ENCODE assay signal across 10 cellular contexts in the genomic region with DNA sequence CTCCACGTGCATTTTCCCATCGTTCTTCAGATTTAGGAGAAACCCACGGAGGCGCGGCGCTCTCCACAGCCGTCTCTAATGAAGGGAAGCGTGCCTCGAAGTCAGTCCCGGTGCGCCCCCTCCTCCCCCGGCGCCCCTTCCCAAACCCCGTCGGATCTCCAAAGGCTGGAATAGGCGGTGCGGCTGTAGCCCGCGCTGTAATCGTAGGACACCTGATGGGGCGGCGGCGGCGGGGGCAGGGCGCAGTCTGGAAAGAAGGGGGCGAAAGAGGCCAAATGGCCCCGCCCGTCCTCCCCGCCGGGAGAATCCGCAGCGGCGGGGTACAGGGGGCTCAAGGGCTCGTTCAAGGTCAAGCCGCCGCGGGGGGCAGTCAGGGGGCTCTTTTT. TPM values are rescaled to one million over a fixed set of nuclear protein-coding genes. Genes with fewer than 3 reads are reported as not detected.
DNase-seq lines count a peak whose midpoint lies in the region; ATAC-seq and TF ChIP-seq lines count a peak whose summit lies in the region.
"Had no signal": no experiment of that assay in that cellular context is flagged by ENCODE, and none has a peak within 500 bp of the region (broad histone marks: within the 10 kb centered on the region; RNA-seq: fewer than 3 reads in every experiment).

No MANE protein-coding gene starts in this region.

- H3K79me1 ChIP-seq in neuronal stem cell (ENCODE audit: low read depth, low read length), result no peaks in the 10 kb centered on the region

- no peaks in the 10 kb centered on the region for H3K9me3 Mint-ChIP-seq in activated CD4-positive, alpha-beta T cell treated with anti-CD3 and anti-CD28 coated beads, Interleukin-2, amount 10 ng/mL, durations not matched to agents 7 days and 5 days

- H3K14ac ChIP-seq in neuronal stem cell (ENCODE audit: low read length), result no peak overlapping the region

- H4K8ac ChIP-seq in neuronal stem cell (ENCODE audit: low read depth, low read length), result no peak overlapping the region

- H3K27me3 Mint-ChIP-seq in activated CD4-positive, alpha-beta T cell treated with anti-CD3 and anti-CD28 coated beads, Interleukin-2, amount 10 ng/mL, durations not matched to agents 7 days and 5 days, result peaks cover 73% of the 10 kb centered on the region

- H3K36me3 Mint-ChIP-seq in activated CD4-positive, alpha-beta T cell treated with anti-CD3 and anti-CD28 coated beads, Interleukin-2, amount 10 ng/mL, durations not matched to agents 7 days and 5 days (ENCODE audit: low read depth), result no peaks in the 10 kb centered on the region

- no peak overlapping the region for H2AK5ac ChIP-seq in neuronal stem cell (ENCODE audit: low read depth, low read length)

- no peak for TF ChIP-seq CTCF in heart right ventricle (IDR thresholded peaks at IDR 0.05)
- TF ChIP-seq CTCF in uterus (IDR thresholded peaks at IDR 0.05), result no peak

- H3K4me3 ChIP-seq in heart right ventricle (peak overlapping the region in 9 of 10 donors; percentile 36 to 65 (median 60)), neuronal stem cell (ENCODE audit: low read length in 2 of 2) (no peak overlapping the region), uterus (peak overlapping the region; percentile 41 to 64)

- no peak overlapping the region for H4K91ac ChIP-seq in neuronal stem cell (ENCODE audit: low read depth, low read length, poor library complexity)

- peaks cover 0 to 14% (median 9%) of the 10 kb centered on the region in 9 donors for H3K4me1 ChIP-seq in heart right ventricle
- H3K4me1 ChIP-seq in neuronal stem cell (ENCODE audit: control insufficient read depth in 2 of 2, insufficient read depth in 1 of 2, low read depth in 1 of 2, low read length in 2 of 2), result peaks cover 0 to 6% of the 10 kb centered on the region in 2 donors
- H3K4me1 ChIP-seq in uterus, result peaks cover 0 to 7% of the 10 kb centered on the region in 2 donors

- H3K27me3 ChIP-seq in heart right ventricle, result peaks cover 13 to 85% (median 58%) of the 10 kb centered on the region in 7 donors
- H3K27me3 ChIP-seq in neuronal stem cell (ENCODE audit: control insufficient read depth in 3 of 3, insufficient read depth in 3 of 3, low read depth in 1 of 3, low read length in 3 of 3), result peaks cover 21 to 68% (median 61%) of the 10 kb centered on the region in 3 experiments
- no peaks in the 10 kb centered on the region for H3K27me3 ChIP-seq in uterus

- no peak overlapping the region for H2BK15ac ChIP-seq in neuronal stem cell (ENCODE audit: low read length)

- H3K4ac ChIP-seq in neuronal stem cell (ENCODE audit: low read length), result no peak overlapping the region

- H2BK12ac ChIP-seq in neuronal stem cell (ENCODE audit: low read length), result no peak overlapping the region

- H2BK120ac ChIP-seq in neuronal stem cell (ENCODE audit: low read depth, low read length), result no peak overlapping the region

- no peak overlapping the region for H3K23ac ChIP-seq in neuronal stem cell (ENCODE audit: low read depth, low read length, poor library complexity)

- POLR2A ChIA-PET in activated CD4-positive, alpha-beta T cell treated with anti-CD3 and anti-CD28 coated beads, Interleukin-2, amount 10 ng/mL, durations not matched to agents 7 days and 5 days (lab: Charles Lee), result no interaction called here

- H3K18ac ChIP-seq in neuronal stem cell (ENCODE audit: low read length), result no peak overlapping the region

- peaks cover 0 to 3% (median 0%) of the 10 kb centered on the region in 11 donors for H3K9me3 ChIP-seq in heart right ventricle
- H3K9me3 ChIP-seq in neuronal stem cell (replicated peaks in 1 of 2; ENCODE audit: control insufficient read depth in 2 of 2, insufficient read depth in 1 of 2, low read depth in 1 of 2, low read length in 2 of 2), result no peaks in the 10 kb centered on the region
- H3K9me3 ChIP-seq in uterus, result no peaks in the 10 kb centered on the region

- peak overlapping the region; percentile 96 for H2AFZ ChIP-seq in neuronal stem cell (ENCODE audit: low read length)

- no peaks in the 10 kb centered on the region for H3K36me3 ChIP-seq in heart right ventricle
- H3K36me3 ChIP-seq in neuronal stem cell (replicated peaks in 1 of 2; ENCODE audit: control insufficient read depth in 2 of 2, insufficient read depth in 2 of 2, low read length in 2 of 2), result peaks cover 0 to 2% of the 10 kb centered on the region in 2 donors
- H3K36me3 ChIP-seq in uterus, result no peaks in the 10 kb centered on the region

- H3K4me2 ChIP-seq in neuronal stem cell (ENCODE audit: insufficient read depth, low read length, poor library complexity, severe bottlenecking), result no peak overlapping the region

- no peak overlapping the region for H3K4me3 Mint-ChIP-seq in activated CD4-positive, alpha-beta T cell treated with anti-CD3 and anti-CD28 coated beads, Interleukin-2, amount 10 ng/mL, durations not matched to agents 7 days and 5 days

- 5 to 9% methylated on average over 37 of the region's 37 CpGs for WGBS in heart right ventricle, 2 donors
- WGBS in neuronal stem cell (ENCODE audit: extremely low coverage in 2 of 2, insufficient read length in 2 of 2, insufficient replicate concordance in 1 of 2), 2 donors, result no CpG with 5 or more reads among the region's 37 CpGs

- H3K4me1 Mint-ChIP-seq in activated CD4-positive, alpha-beta T cell treated with anti-CD3 and anti-CD28 coated beads, Interleukin-2, amount 10 ng/mL, durations not matched to agents 7 days and 5 days, result peaks cover 6% of the 10 kb centered on the region

- CTCF ChIA-PET in activated CD4-positive, alpha-beta T cell treated with anti-CD3 and anti-CD28 coated beads, Interleukin-2, amount 10 ng/mL, durations not matched to agents 7 days and 5 days (lab: Charles Lee), result interaction anchor here (0.5 kb wide), 1 partner anchor 13 kb away, joined by 4 read pairs; no protein-coding TSS in a partner anchor

- H2BK5ac ChIP-seq in neuronal stem cell (ENCODE audit: low read length), result no peak overlapping the region

- no peak overlapping the region for H3K27ac ChIP-seq in heart right ventricle
- H3K27ac ChIP-seq in neuronal stem cell (replicated peaks; ENCODE audit: low read length), result no peak overlapping the region
- H3K27ac ChIP-seq in uterus, result peak overlapping the region in 1 of 2 donors; percentile 2

- no peak for TF ChIP-seq POLR2A in uterus (IDR thresholded peaks at IDR 0.05)
- TF ChIP-seq POLR2A in erythroblast (IDR thresholded peaks at IDR 0.05; ENCODE audit: low read length), result no peak

- no peak overlapping the region for H3K27ac Mint-ChIP-seq in activated CD4-positive, alpha-beta T cell treated with anti-CD3 and anti-CD28 coated beads, Interleukin-2, amount 10 ng/mL, durations not matched to agents 7 days and 5 days

- DNase-seq in Right ventricle myocardium inferior (ENCODE audit: missing footprints), result peak; percentile 63
- DNase-seq in cardiac septum (ENCODE audit: low spot score), result no peak
- DNase-seq in heart right ventricle, result no peak
- DNase-seq in neuronal stem cell (ENCODE audit: low spot score), result no peak
- no peak for DNase-seq in uterus
- no peak for DNase-seq in activated CD4-positive, alpha-beta T cell treated with anti-CD3 and anti-CD28 coated beads, Interleukin-2, amount 10 ng/mL, durations not matched to agents 7 days and 5 days
- no peak for DNase-seq in erythroblast (lab: John Stamatoyannopoulos, UW)
- DNase-seq: activated CD4-positive, CD25-positive, alpha-beta regulatory T cell treated with anti-CD3 and anti-CD28 coated beads, Interleukin-2, amount 50 U/mL, for 72 hours; NCI-H2029 had no signal

- ATAC-seq in Right ventricle myocardium inferior, result no peak
- no peak for ATAC-seq in heart right ventricle
- ATAC-seq in GM21528 (IDR thresholded peaks at IDR 0.05; ENCODE audit: low FRiP score, unreplicated experiment), result no peak

- intact Hi-C loops in Right ventricle myocardium inferior (cut with DNase I), result no loop called here
- intact Hi-C loops in cardiac septum (cut with DNase I), result no loop called here
- intact Hi-C loops in heart right ventricle (cut with DNase I), result no loop called here
- intact Hi-C loops in uterus (cut with DNase I; ENCODE audit: low total_unique reads), result no loop called here

- H3K9ac ChIP-seq in neuronal stem cell (ENCODE audit: low read depth, low read length, poor library complexity), result no peak overlapping the region

RNA-seq across cellular contexts. Expression of gene FAM181B, which starts 1.3 kb away (rescaled TPM):
- total RNA-seq in Right ventricle myocardium inferior, result 0.08 TPM
- total RNA-seq in cardiac septum, result 0.27 TPM
- total RNA-seq in heart right ventricle, result under 1 TPM in 7 of 10 donors, not detected in 3; 0.06 to 0.60 (median 0.15) TPM
- polyA plus RNA-seq in heart right ventricle, result under 1 TPM; 0.06 to 0.29 TPM
- polyA plus RNA-seq in neuronal stem cell (2013, experiment 1 of 2), result not detected
- polyA plus RNA-seq in neuronal stem cell (2013, experiment 2 of 2), result 0.01 TPM
- 1 to 10 TPM in 1 of 4 donors, under 1 TPM in 2, not detected in 1; 0.26 to 5.7 (median 0.91) TPM for total RNA-seq in uterus
- not detected for total RNA-seq in activated CD4-positive, alpha-beta T cell treated with anti-CD3 and anti-CD28 coated beads, Interleukin-2, amount 10 ng/mL, durations not matched to agents 7 days and 5 days

Comparison
In these comparisons a context has a peak if more than half of its experiments do, and no peak if none do; other contexts are left out.
1. H3K4me3 ChIP-seq: peak in heart right ventricle (9 of 10) and uterus (2 of 2); none in neuronal stem cell (0 of 2).